Comparison of ENCODE assay signal across 31 cellular contexts in genomic region chr2:118748245-118748885, GRCh38.
A peak's percentile ranks its signal among the peaks of the same experiment; 100 is the strongest.
DNase-seq lines count a peak whose midpoint lies in the region; ATAC-seq, FAIRE-seq and TF ChIP-seq lines count a peak whose summit lies in the region.
"Had no signal": no experiment of that assay in that cellular context is flagged by ENCODE, and none has a peak within 500 bp of the region (broad histone marks: within the 10 kb centered on the region; RNA-seq: fewer than 3 reads in every experiment).

No MANE protein-coding gene starts in this region.

- no peak for TF ChIP-seq CTCF in activated CD8-positive, alpha-beta T cell treated with anti-CD3 and anti-CD28 coated beads for 36 hours (IDR thresholded peaks at IDR 0.05)
- TF ChIP-seq CTCF in astrocyte (IDR thresholded peaks at IDR 0.05; ENCODE audit: insufficient read depth, low read depth, low read length) (no peak), fibroblast of lung (conservative IDR thresholded peaks at IDR 0.05 in 1 of 2, IDR thresholded peaks at IDR 0.05 in 1 of 2; ENCODE audit: low read depth in 1 of 2, low read length in 2 of 2) (no peak)

- H3K4me3 ChIP-seq in astrocyte (ENCODE audit: insufficient read depth, low read depth, low read length) (no peak overlapping the region), fibroblast of lung (replicated peaks in 1 of 4; ENCODE audit: control extremely low read depth in 1 of 4, insufficient read depth in 1 of 4, low read depth in 3 of 4, low read length in 4 of 4) (no peak overlapping the region)
- H3K4me3 ChIP-seq: GM23338, PC-9, SJSA1 had no signal

- H3K79me2 ChIP-seq in astrocyte (ENCODE audit: insufficient read depth, low read length) (no peaks in the 10 kb centered on the region), fibroblast of lung (ENCODE audit: control insufficient read depth, insufficient read depth, low read length) (no peaks in the 10 kb centered on the region)

- no peaks in the 10 kb centered on the region for H3K27me3 ChIP-seq in astrocyte (ENCODE audit: insufficient read depth, low read length)
- H3K27me3 ChIP-seq in fibroblast of lung (ENCODE audit: control insufficient read depth, insufficient read depth, low read length) = no peaks in the 10 kb centered on the region
- H3K27me3 ChIP-seq: BE2C, SJSA1 had no signal

- H3K4me1 ChIP-seq in astrocyte (ENCODE audit: insufficient read depth, low read length) (no peaks in the 10 kb centered on the region), fibroblast of lung (ENCODE audit: control insufficient read depth, extremely low read depth, insufficient read depth, low read length) (no peaks in the 10 kb centered on the region)
- H3K4me1 ChIP-seq: BE2C, SJSA1 had no signal

- H3K9me3 Mint-ChIP-seq in activated CD8-positive, alpha-beta T cell treated with anti-CD3 and anti-CD28 coated beads, Interleukin-2, amount 10 ng/mL, durations not matched to agents 7 days and 5 days (ENCODE audit: insufficient read depth) = peaks cover 9% of the 10 kb centered on the region
- H3K9me3 Mint-ChIP-seq in activated CD8-positive, alpha-beta T cell treated with anti-CD3 and anti-CD28 coated beads for 36 hours = peaks cover 15% of the 10 kb centered on the region
- H3K9me3 Mint-ChIP-seq in astrocyte (ENCODE audit: unreplicated experiment) = peaks cover 30% of the 10 kb centered on the region

- no peak overlapping the region for H2AFZ ChIP-seq in astrocyte (ENCODE audit: low read depth, low read length)
- no peak overlapping the region for H2AFZ ChIP-seq in fibroblast of lung (ENCODE audit: low read length)
- H2AFZ ChIP-seq: GM23338, PC-9 had no signal

- no peak overlapping the region for H3K4me3 Mint-ChIP-seq in activated CD8-positive, alpha-beta T cell treated with anti-CD3 and anti-CD28 coated beads, Interleukin-2, amount 10 ng/mL, durations not matched to agents 7 days and 5 days
- no peak overlapping the region for H3K4me3 Mint-ChIP-seq in activated CD8-positive, alpha-beta T cell treated with anti-CD3 and anti-CD28 coated beads for 36 hours
- H3K4me3 Mint-ChIP-seq in astrocyte (ENCODE audit: unreplicated experiment) = no peak overlapping the region
- H3K4me3 Mint-ChIP-seq: CD14-positive monocyte; CD8-positive, alpha-beta memory T cell; GM23338; H9 had no signal

- H3K4me2 ChIP-seq in astrocyte (ENCODE audit: low read length) = no peak overlapping the region
- no peak overlapping the region for H3K4me2 ChIP-seq in fibroblast of lung (ENCODE audit: extremely low read depth, insufficient read depth, low read length)
- H3K4me2 ChIP-seq: GM23338, PC-9 had no signal

- H3K4me1 Mint-ChIP-seq in activated CD8-positive, alpha-beta T cell treated with anti-CD3 and anti-CD28 coated beads, Interleukin-2, amount 10 ng/mL, durations not matched to agents 7 days and 5 days (ENCODE audit: low read depth) = no peaks in the 10 kb centered on the region
- H3K4me1 Mint-ChIP-seq in activated CD8-positive, alpha-beta T cell treated with anti-CD3 and anti-CD28 coated beads for 36 hours (ENCODE audit: low read depth) = no peaks in the 10 kb centered on the region
- H3K4me1 Mint-ChIP-seq in astrocyte (ENCODE audit: low read depth, unreplicated experiment) = peaks cover 3% of the 10 kb centered on the region
- H3K4me1 Mint-ChIP-seq: CD14-positive monocyte; CD8-positive, alpha-beta memory T cell; GM23338 had no signal

- no peak for DNase-seq in activated CD8-positive, alpha-beta T cell treated with anti-CD3 and anti-CD28 coated beads, Interleukin-2, amount 10 ng/mL, durations not matched to agents 7 days and 5 days
- DNase-seq in activated CD8-positive, alpha-beta T cell treated with anti-CD3 and anti-CD28 coated beads for 36 hours = no peak
- DNase-seq in astrocyte (ENCODE audit: low read depth) (peak; percentile 41), fibroblast of lung (ENCODE audit: low read depth in 2 of 2) (peak; percentile 41 to 50), iris pigment epithelial cell (ENCODE audit: low read depth) (peak; percentile 57), GM12891 (ENCODE audit: insufficient read length, low spot score) (no peak)
- DNase-seq: BE2C; Calu3; CD8-positive, alpha-beta memory T cell; DND-41; H9; KG1; MM.1S; NCI-H1048; NCI-H1417; NCI-H1694; NCI-H2029 treated with DMSO at 0.1 percent for 48 hours; NCI-H446 treated with DMSO at 0.1 percent for 48 hours; NCI-H526; NCI-H82; NK-92 treated with Interleukin-12 subunit alpha and Interleukin-12 subunit beta, amount 100 ng/mL, for 24 hours; PC-9; Right ventricle myocardium superior; RPMI8226 had no signal

- no peaks in the 10 kb centered on the region for H3K36me3 Mint-ChIP-seq in activated CD8-positive, alpha-beta T cell treated with anti-CD3 and anti-CD28 coated beads, Interleukin-2, amount 10 ng/mL, durations not matched to agents 7 days and 5 days (ENCODE audit: low read depth)
- no peaks in the 10 kb centered on the region for H3K36me3 Mint-ChIP-seq in activated CD8-positive, alpha-beta T cell treated with anti-CD3 and anti-CD28 coated beads for 36 hours (ENCODE audit: low read depth)
- H3K36me3 Mint-ChIP-seq in astrocyte (ENCODE audit: low read depth, unreplicated experiment) = peaks cover 5% of the 10 kb centered on the region
- H3K36me3 Mint-ChIP-seq: CD14-positive monocyte had no signal

- H4K20me1 ChIP-seq in astrocyte (ENCODE audit: insufficient read depth, low read length) (no peaks in the 10 kb centered on the region), fibroblast of lung (ENCODE audit: control insufficient read depth, extremely low read depth, insufficient read depth, low read length) (no peaks in the 10 kb centered on the region)

- intact Hi-C loops in activated CD8-positive, alpha-beta T cell treated with anti-CD3 and anti-CD28 coated beads for 36 hours (cut with micrococcal nuclease) = no loop called here

- no peak for TF ChIP-seq POLR2A in GM12891 (IDR thresholded peaks at IDR 0.05; ENCODE audit: low read depth, low read length)

- no peak for ATAC-seq in activated CD8-positive, alpha-beta T cell treated with anti-CD3 and anti-CD28 coated beads, Interleukin-2, amount 10 ng/mL, durations not matched to agents 7 days and 5 days
- no peak for ATAC-seq in activated CD8-positive, alpha-beta T cell treated with anti-CD3 and anti-CD28 coated beads for 36 hours
- no peak for ATAC-seq in GM21390 (IDR thresholded peaks at IDR 0.05; ENCODE audit: unreplicated experiment)
- ATAC-seq in HG03571 (IDR thresholded peaks at IDR 0.05; ENCODE audit: unreplicated experiment) = no peak
- ATAC-seq: GM23338 had no signal

- peak overlapping the region; percentile 16 for H3K27ac Mint-ChIP-seq in activated CD8-positive, alpha-beta T cell treated with anti-CD3 and anti-CD28 coated beads, Interleukin-2, amount 10 ng/mL, durations not matched to agents 7 days and 5 days
- H3K27ac Mint-ChIP-seq in activated CD8-positive, alpha-beta T cell treated with anti-CD3 and anti-CD28 coated beads for 36 hours = no peak overlapping the region
- no peak overlapping the region for H3K27ac Mint-ChIP-seq in astrocyte (ENCODE audit: unreplicated experiment)
- H3K27ac Mint-ChIP-seq: CD14-positive monocyte; CD8-positive, alpha-beta memory T cell; GM23338; H9 had no signal

- H3K9me3 ChIP-seq in astrocyte (ENCODE audit: insufficient read depth, low read depth, low read length) (peaks cover 8% of the 10 kb centered on the region), fibroblast of lung (ENCODE audit: control insufficient read depth, insufficient read depth, low read depth, low read length) (no peaks in the 10 kb centered on the region)
- H3K9me3 ChIP-seq: BE2C had no signal

- FAIRE-seq in astrocyte (lab: Jason Lieb, UNC) = no peak
- FAIRE-seq in GM12891 (lab: Jason Lieb, UNC) = no peak
- FAIRE-seq: GM18507 had no signal

- H3K27me3 Mint-ChIP-seq in activated CD8-positive, alpha-beta T cell treated with anti-CD3 and anti-CD28 coated beads, Interleukin-2, amount 10 ng/mL, durations not matched to agents 7 days and 5 days (ENCODE audit: low read depth) = no peaks in the 10 kb centered on the region
- peaks cover 1% of the 10 kb centered on the region for H3K27me3 Mint-ChIP-seq in activated CD8-positive, alpha-beta T cell treated with anti-CD3 and anti-CD28 coated beads for 36 hours
- H3K27me3 Mint-ChIP-seq in astrocyte (ENCODE audit: low read depth, unreplicated experiment) = peaks cover 15% of the 10 kb centered on the region

- H3K9ac ChIP-seq in astrocyte (ENCODE audit: low read length) = no peak overlapping the region
- no peak overlapping the region for H3K9ac ChIP-seq in fibroblast of lung (ENCODE audit: insufficient read depth, low read length)

- no peaks in the 10 kb centered on the region for H3K36me3 ChIP-seq in astrocyte (ENCODE audit: insufficient read depth, low read length)
- no peaks in the 10 kb centered on the region for H3K36me3 ChIP-seq in fibroblast of lung (ENCODE audit: control insufficient read depth, insufficient read depth, low read length)
- H3K36me3 ChIP-seq: BE2C, SJSA1 had no signal

- no peak overlapping the region for H3K27ac ChIP-seq in astrocyte (ENCODE audit: low read depth, low read length)
- H3K27ac ChIP-seq in fibroblast of lung (ENCODE audit: insufficient read depth, low read length) = no peak overlapping the region
- H3K27ac ChIP-seq: 22Rv1, PC-9, SJSA1 had no signal

- POLR2A ChIA-PET in activated CD8-positive, alpha-beta T cell treated with anti-CD3 and anti-CD28 coated beads, Interleukin-2, amount 10 ng/mL, durations not matched to agents 7 days and 5 days (lab: Charles Lee) = no interaction called here
- POLR2A ChIA-PET in activated CD8-positive, alpha-beta T cell treated with anti-CD3 and anti-CD28 coated beads for 36 hours (lab: Charles Lee) = no interaction called here

- CTCF ChIA-PET in activated CD8-positive, alpha-beta T cell treated with anti-CD3 and anti-CD28 coated beads, Interleukin-2, amount 10 ng/mL, durations not matched to agents 7 days and 5 days (lab: Charles Lee) = no interaction called here
- CTCF ChIA-PET in activated CD8-positive, alpha-beta T cell treated with anti-CD3 and anti-CD28 coated beads for 36 hours (lab: Charles Lee) = interaction anchor here (1.9 kb wide), 1 partner anchor 107 kb away, joined by 4 read pairs; no protein-coding TSS in a partner anchor

TF ChIP-seq in GM12891, 5 proteins besides CTCF, POLR2A, EP300 and RAD21:
- TF ChIP-seq TAF1 (IDR thresholded peaks at IDR 0.05; ENCODE audit: low read depth, low read length) (no peak), SPI1 (IDR thresholded peaks at IDR 0.05; ENCODE audit: low read depth, low read length) (no peak), POLR2AphosphoS5 (IDR thresholded peaks at IDR 0.05; ENCODE audit: low read depth, low read length) (no peak), POU2F2 (IDR thresholded peaks at IDR 0.05; ENCODE audit: low read depth, low read length) (no peak), PAX5 (IDR thresholded peaks at IDR 0.05; ENCODE audit: insufficient read depth, low read length, severe bottlenecking) (no peak)

Comparison
In these comparisons a context has a peak if more than half of its experiments do, and no peak if none do; other contexts are left out.
1. DNase-seq: peak in astrocyte (single experiment), fibroblast of lung (2 of 2) and iris pigment epithelial cell (single experiment); none in activated CD8-positive, alpha-beta T cell treated with anti-CD3 and anti-CD28 coated beads, Interleukin-2, amount 10 ng/mL, durations not matched to agents 7 days and 5 days (single experiment), activated CD8-positive, alpha-beta T cell treated with anti-CD3 and anti-CD28 coated beads for 36 hours (single experiment) and GM12891 (single experiment).